Comparison of ENCODE assay signal across 8 cellular contexts in genomic region chr1:26278303-26278702, GRCh38. TPM values are rescaled to one million over a fixed set of nuclear protein-coding genes. Genes with fewer than 3 reads are reported as not detected.
A peak's percentile ranks its signal among the peaks of the same experiment; 100 is the strongest.
DNase-seq lines count a peak whose midpoint lies in the region; ATAC-seq, FAIRE-seq and TF ChIP-seq lines count a peak whose summit lies in the region.

No MANE protein-coding gene starts in this region.

- no peaks in the 10 kb centered on the region for H3K27me3 Mint-ChIP-seq in activated naive CD8-positive, alpha-beta T cell treated with anti-CD3 and anti-CD28 coated beads, Interleukin-2, amount 50 U/mL, for 24 hours

- no peaks in the 10 kb centered on the region for H3K9me3 ChIP-seq in tibial nerve

- no peak for TF ChIP-seq CTCF in tibial nerve (IDR thresholded peaks at IDR 0.05)

- DNase-seq in activated CD4-positive, alpha-beta T cell treated with anti-CD3 and anti-CD28 coated beads, Interleukin-2, amount 50 U/mL, for 48 hours = peak; percentile 21 to 35
- no peak for DNase-seq in activated CD4-positive, alpha-beta T cell treated with anti-CD3 and anti-CD28 coated beads, Interleukin-2, amount 50 U/mL, for 1 hour
- DNase-seq in activated naive CD8-positive, alpha-beta T cell treated with anti-CD3 and anti-CD28 coated beads, Interleukin-2, amount 50 U/mL, for 24 hours = peak; percentile 30
- DNase-seq in hepatic stellate cell (ENCODE audit: low spot score) (peak; percentile 50), tibial nerve (ENCODE audit: low spot score in 2 of 2) (peak; percentile 34 to 43), NCI-H146 (lab: John Stamatoyannopoulos, UW) (no peak), NOMO-1 treated with DMSO at 0.1 percent for 48 hours (lab: John Stamatoyannopoulos, UW; ENCODE audit: unreplicated experiment) (no peak), RCC 7860 (ENCODE audit: low spot score) (no peak)

- no peaks in the 10 kb centered on the region for H3K27me3 ChIP-seq in tibial nerve

- H3K4me3 Mint-ChIP-seq in activated naive CD8-positive, alpha-beta T cell treated with anti-CD3 and anti-CD28 coated beads, Interleukin-2, amount 50 U/mL, for 24 hours = peak overlapping the region; percentile 87

- TF ChIP-seq EP300 in tibial nerve (IDR thresholded peaks at IDR 0.05) = no peak

- peaks cover 0 to 75% (median 60%) of the 10 kb centered on the region in 4 donors for H3K4me1 ChIP-seq in tibial nerve

- H3K27ac Mint-ChIP-seq in activated naive CD8-positive, alpha-beta T cell treated with anti-CD3 and anti-CD28 coated beads, Interleukin-2, amount 50 U/mL, for 24 hours = peak overlapping the region; percentile 96

- peaks cover 82% of the 10 kb centered on the region for H3K4me1 Mint-ChIP-seq in activated naive CD8-positive, alpha-beta T cell treated with anti-CD3 and anti-CD28 coated beads, Interleukin-2, amount 50 U/mL, for 24 hours

- H3K36me3 ChIP-seq in tibial nerve = peaks cover 0 to 10% (median 0%) of the 10 kb centered on the region in 3 donors

- no peak for FAIRE-seq in RCC 7860 (lab: Jason Lieb, UNC)

- TF ChIP-seq POLR2A in tibial nerve (IDR thresholded peaks at IDR 0.05) = no peak

- H3K27ac ChIP-seq in tibial nerve = peak overlapping the region in 3 of 4 donors; percentile 96 to 99 (median 97)

- 14 to 21% methylated on average over 4 of the region's 4 CpGs for WGBS in tibial nerve, 2 donors

- H3K36me3 Mint-ChIP-seq in activated naive CD8-positive, alpha-beta T cell treated with anti-CD3 and anti-CD28 coated beads, Interleukin-2, amount 50 U/mL, for 24 hours (ENCODE audit: low read depth) = peaks cover 57% of the 10 kb centered on the region

- H3K4me3 ChIP-seq in tibial nerve = no peak overlapping the region

- ATAC-seq in activated naive CD8-positive, alpha-beta T cell treated with anti-CD3 and anti-CD28 coated beads, Interleukin-2, amount 50 U/mL, for 24 hours = no peak

- no peaks in the 10 kb centered on the region for H3K9me3 Mint-ChIP-seq in activated naive CD8-positive, alpha-beta T cell treated with anti-CD3 and anti-CD28 coated beads, Interleukin-2, amount 50 U/mL, for 24 hours

RNA-seq across cellular contexts. Expression of gene SH3BGRL3, which starts 1.6 kb away (rescaled TPM):
- 10 to 100 TPM; 49.6 to 97.2 (median 56.0) TPM for total RNA-seq in tibial nerve

RNA-seq across cellular contexts. Expression of gene UBXN11, which starts 28.1 kb away (rescaled TPM):
- total RNA-seq in tibial nerve = 10 to 100 TPM; 13.8 to 48.3 (median 19.7) TPM

RNA-seq across cellular contexts. Expression of gene CD52, which starts 39.5 kb away (rescaled TPM):
- total RNA-seq in tibial nerve = 1 to 10 TPM in 1 of 4 donors, not detected in 3; 4.8 TPM

RNA-seq across cellular contexts. Expression of gene CEP85, which starts 44.3 kb away (rescaled TPM):
- 10 to 100 TPM; 14.9 to 23.7 (median 20.0) TPM for total RNA-seq in tibial nerve

Comparison
In these comparisons a context has a peak if more than half of its experiments do, and no peak if none do; other contexts are left out.
1. DNase-seq: peak in activated CD4-positive, alpha-beta T cell treated with anti-CD3 and anti-CD28 coated beads, Interleukin-2, amount 50 U/mL, for 48 hours (2 of 2), activated naive CD8-positive, alpha-beta T cell treated with anti-CD3 and anti-CD28 coated beads, Interleukin-2, amount 50 U/mL, for 24 hours (single experiment), hepatic stellate cell (single experiment) and tibial nerve (2 of 2); none in activated CD4-positive, alpha-beta T cell treated with anti-CD3 and anti-CD28 coated beads, Interleukin-2, amount 50 U/mL, for 1 hour (single experiment), NCI-H146 (single experiment), NOMO-1 treated with DMSO at 0.1 percent for 48 hours (single experiment) and RCC 7860 (single experiment).